ENCODE assay signal across 7 cellular contexts in genomic region chr5:5369051-5369450, GRCh38.
"Had no signal": no experiment of that assay in that cellular context is flagged by ENCODE, and none has a peak within 500 bp of the region (broad histone marks: within the 10 kb centered on the region; RNA-seq: fewer than 3 reads in every experiment).

No MANE protein-coding gene starts in this region.

- H3K9ac ChIP-seq: GM23248 had no signal

- DNase-seq: GM23248, GOT3, H9, HCEC 1CT, IMR-90, KG1 had no signal

- H3K4me3 Mint-ChIP-seq: H9 had no signal

- H3K4me3 ChIP-seq: GM23248, K562 had no signal

- H3K9me3 Mint-ChIP-seq: H9 had no signal

- H3K27ac Mint-ChIP-seq: H9 had no signal

- H3K27ac ChIP-seq: GM23248 had no signal
